ENCODE assay signal across 8 cellular contexts in the genomic region with DNA sequence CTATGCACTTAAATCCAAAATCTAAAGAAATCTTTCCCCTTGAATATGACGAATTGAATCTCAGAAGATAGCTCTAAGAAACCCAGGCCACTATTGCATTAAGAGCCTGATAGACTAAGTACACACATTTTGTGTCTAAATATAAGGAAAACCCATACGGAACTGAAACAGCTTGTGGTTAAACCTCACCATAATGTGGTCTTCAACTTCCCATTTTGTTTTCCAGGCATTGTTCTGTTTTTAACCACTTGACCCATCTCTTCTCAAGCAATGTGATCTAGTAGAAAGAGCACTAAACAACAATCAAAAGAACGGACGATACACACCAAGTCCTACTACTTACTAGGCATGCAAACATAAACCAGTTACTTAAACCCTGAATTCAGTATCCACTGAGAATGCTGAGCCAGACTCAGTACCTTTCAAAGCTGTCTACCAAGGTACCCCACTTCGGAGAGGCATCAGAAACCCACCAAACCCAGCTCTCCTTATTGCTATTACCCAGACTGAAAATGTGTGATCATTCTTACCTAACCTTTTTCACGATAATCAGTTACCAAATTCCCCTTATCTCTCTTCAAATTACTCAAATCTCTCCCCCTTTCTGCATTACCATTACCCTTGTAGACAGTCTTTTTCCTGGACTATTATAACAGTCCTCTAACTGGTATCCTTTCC. TPM values are rescaled to one million over a fixed set of nuclear protein-coding genes. Genes with fewer than 3 reads are reported as not detected.
DNase-seq lines count a peak whose midpoint lies in the region; ATAC-seq and TF ChIP-seq lines count a peak whose summit lies in the region.

No MANE protein-coding gene starts in this region.

- peak; percentile 80 for ATAC-seq in activated CD8-positive, alpha-beta T cell treated with anti-CD3 and anti-CD28 coated beads for 36 hours
- ATAC-seq in activated CD8-positive, alpha-beta T cell treated with anti-CD3 and anti-CD28 coated beads, Interleukin-2, amount 10 ng/mL, durations not matched to agents 7 days and 5 days: no peak
- peak; percentile 42 for ATAC-seq in HG02973 (IDR thresholded peaks at IDR 0.05; ENCODE audit: unreplicated experiment)
- peak; percentile 77 for ATAC-seq in stimulated activated naive CD8-positive, alpha-beta T cell treated with anti-CD3 and anti-CD28 coated beads, Interleukin-15, Interleukin-2, amounts not matched to agents 100 U/mL and 50 U/mL, for 24 hours

- no peaks in the 10 kb centered on the region for H3K9me3 ChIP-seq in colonic mucosa

- no peak overlapping the region for H3K9ac ChIP-seq in colonic mucosa (ENCODE audit: low read depth in 2 of 2, low read length in 2 of 2)

- no peaks in the 10 kb centered on the region for H3K4me1 ChIP-seq in colonic mucosa

- H3K4me3 Mint-ChIP-seq in activated CD8-positive, alpha-beta T cell treated with anti-CD3 and anti-CD28 coated beads for 36 hours: peak overlapping the region; percentile 13
- H3K4me3 Mint-ChIP-seq in activated CD8-positive, alpha-beta T cell treated with anti-CD3 and anti-CD28 coated beads, Interleukin-2, amount 10 ng/mL, durations not matched to agents 7 days and 5 days: no peak overlapping the region
- peak overlapping the region; percentile 9 for H3K4me3 Mint-ChIP-seq in T-helper 2 cell treated with Interferon-gamma antibody and Interleukin-4, amounts not matched to agents 5 μg/mL and 100 μg/mL, for 36 hours

- CTCF ChIA-PET in activated CD8-positive, alpha-beta T cell treated with anti-CD3 and anti-CD28 coated beads for 36 hours (lab: Charles Lee): interaction anchor here (1.0 to 2.1 kb wide), 5 partner anchors 11 to 189 kb away, joined by 4 to 7 read pairs (median 5); a partner anchor contains a TSS
- CTCF ChIA-PET in activated CD8-positive, alpha-beta T cell treated with anti-CD3 and anti-CD28 coated beads, Interleukin-2, amount 10 ng/mL, durations not matched to agents 7 days and 5 days (lab: Charles Lee): interaction anchor here (0.7 to 2.4 kb wide), 9 partner anchors 10 to 190 kb away, joined by 3 to 7 read pairs (median 3); no protein-coding TSS in a partner anchor

- H3K27me3 Mint-ChIP-seq in activated CD8-positive, alpha-beta T cell treated with anti-CD3 and anti-CD28 coated beads for 36 hours: no peaks in the 10 kb centered on the region
- H3K27me3 Mint-ChIP-seq in activated CD8-positive, alpha-beta T cell treated with anti-CD3 and anti-CD28 coated beads, Interleukin-2, amount 10 ng/mL, durations not matched to agents 7 days and 5 days (ENCODE audit: low read depth): no peaks in the 10 kb centered on the region
- H3K27me3 Mint-ChIP-seq in T-helper 2 cell treated with Interferon-gamma antibody and Interleukin-4, amounts not matched to agents 5 μg/mL and 100 μg/mL, for 36 hours (ENCODE audit: low read depth): peaks cover 8% of the 10 kb centered on the region

- DNase-seq in activated CD8-positive, alpha-beta T cell treated with anti-CD3 and anti-CD28 coated beads for 36 hours: peak; percentile 36
- DNase-seq in activated CD8-positive, alpha-beta T cell treated with anti-CD3 and anti-CD28 coated beads, Interleukin-2, amount 10 ng/mL, durations not matched to agents 7 days and 5 days: no peak
- DNase-seq in T-helper 2 cell treated with Interferon-gamma antibody and Interleukin-4, amounts not matched to agents 5 μg/mL and 100 μg/mL, for 36 hours (ENCODE audit: low spot score): peak; percentile 20
- peak; percentile 11 for DNase-seq in stimulated activated naive CD8-positive, alpha-beta T cell treated with anti-CD3 and anti-CD28 coated beads, Interleukin-15, Interleukin-2, amounts not matched to agents 100 U/mL and 50 U/mL, for 24 hours
- DNase-seq in DMS79 treated with DMSO at 0.1 percent for 48 hours (lab: John Stamatoyannopoulos, UW) (no peak), colonic mucosa (no peak), amniotic stem cell (lab: John Stamatoyannopoulos, UW) (no peak)

- no peak for TF ChIP-seq CTCF in activated CD8-positive, alpha-beta T cell treated with anti-CD3 and anti-CD28 coated beads for 36 hours (IDR thresholded peaks at IDR 0.05)
- no peak for TF ChIP-seq CTCF in colonic mucosa (IDR thresholded peaks at IDR 0.05)

- POLR2A ChIA-PET in activated CD8-positive, alpha-beta T cell treated with anti-CD3 and anti-CD28 coated beads for 36 hours (lab: Charles Lee): interaction anchor here (1.1 to 1.8 kb wide), 4 partner anchors 10 to 111 kb away, joined by 3 to 15 read pairs (median 4); a partner anchor contains a TSS
- POLR2A ChIA-PET in activated CD8-positive, alpha-beta T cell treated with anti-CD3 and anti-CD28 coated beads, Interleukin-2, amount 10 ng/mL, durations not matched to agents 7 days and 5 days (lab: Charles Lee): interaction anchor here (0.5 to 1.6 kb wide), 4 partner anchors 12 to 82 kb away, joined by 3 to 6 read pairs (median 4); a partner anchor contains a TSS

- intact Hi-C loops in activated CD8-positive, alpha-beta T cell treated with anti-CD3 and anti-CD28 coated beads for 36 hours (cut with micrococcal nuclease): no loop called here
- intact Hi-C loops in colonic mucosa (cut with DNase I): no loop called here

- peak overlapping the region; percentile 18 for H3K27ac Mint-ChIP-seq in activated CD8-positive, alpha-beta T cell treated with anti-CD3 and anti-CD28 coated beads for 36 hours
- H3K27ac Mint-ChIP-seq in activated CD8-positive, alpha-beta T cell treated with anti-CD3 and anti-CD28 coated beads, Interleukin-2, amount 10 ng/mL, durations not matched to agents 7 days and 5 days: no peak overlapping the region
- H3K27ac Mint-ChIP-seq in T-helper 2 cell treated with Interferon-gamma antibody and Interleukin-4, amounts not matched to agents 5 μg/mL and 100 μg/mL, for 36 hours: no peak overlapping the region

- H3K4me3 ChIP-seq in colonic mucosa: no peak overlapping the region

- H3K36me3 ChIP-seq in colonic mucosa: no peaks in the 10 kb centered on the region

- peaks cover 37% of the 10 kb centered on the region for H3K36me3 Mint-ChIP-seq in activated CD8-positive, alpha-beta T cell treated with anti-CD3 and anti-CD28 coated beads for 36 hours (ENCODE audit: low read depth)
- H3K36me3 Mint-ChIP-seq in activated CD8-positive, alpha-beta T cell treated with anti-CD3 and anti-CD28 coated beads, Interleukin-2, amount 10 ng/mL, durations not matched to agents 7 days and 5 days (ENCODE audit: low read depth): peaks cover 18% of the 10 kb centered on the region
- peaks cover 27% of the 10 kb centered on the region for H3K36me3 Mint-ChIP-seq in T-helper 2 cell treated with Interferon-gamma antibody and Interleukin-4, amounts not matched to agents 5 μg/mL and 100 μg/mL, for 36 hours (ENCODE audit: low read depth)

- peaks cover 66% of the 10 kb centered on the region for H3K4me1 Mint-ChIP-seq in activated CD8-positive, alpha-beta T cell treated with anti-CD3 and anti-CD28 coated beads for 36 hours (ENCODE audit: low read depth)
- peaks cover 20% of the 10 kb centered on the region for H3K4me1 Mint-ChIP-seq in activated CD8-positive, alpha-beta T cell treated with anti-CD3 and anti-CD28 coated beads, Interleukin-2, amount 10 ng/mL, durations not matched to agents 7 days and 5 days (ENCODE audit: low read depth)
- H3K4me1 Mint-ChIP-seq in T-helper 2 cell treated with Interferon-gamma antibody and Interleukin-4, amounts not matched to agents 5 μg/mL and 100 μg/mL, for 36 hours (ENCODE audit: low read depth): peaks cover 32% of the 10 kb centered on the region

- H3K9me3 Mint-ChIP-seq in activated CD8-positive, alpha-beta T cell treated with anti-CD3 and anti-CD28 coated beads for 36 hours: no peaks in the 10 kb centered on the region
- no peaks in the 10 kb centered on the region for H3K9me3 Mint-ChIP-seq in activated CD8-positive, alpha-beta T cell treated with anti-CD3 and anti-CD28 coated beads, Interleukin-2, amount 10 ng/mL, durations not matched to agents 7 days and 5 days (ENCODE audit: insufficient read depth)
- no peaks in the 10 kb centered on the region for H3K9me3 Mint-ChIP-seq in T-helper 2 cell treated with Interferon-gamma antibody and Interleukin-4, amounts not matched to agents 5 μg/mL and 100 μg/mL, for 36 hours

- no peaks in the 10 kb centered on the region for H3K27me3 ChIP-seq in colonic mucosa

- no peak overlapping the region for H3K27ac ChIP-seq in colonic mucosa

RNA-seq across cellular contexts. Expression of a gene that starts 12.8 kb away (rescaled TPM):
- total RNA-seq in activated CD8-positive, alpha-beta T cell treated with anti-CD3 and anti-CD28 coated beads for 36 hours: 10 to 100 TPM; 16.1 to 17.3 TPM
- total RNA-seq in activated CD8-positive, alpha-beta T cell treated with anti-CD3 and anti-CD28 coated beads, Interleukin-2, amount 10 ng/mL, durations not matched to agents 7 days and 5 days: 10 to 100 TPM; 10.3 to 12.1 TPM
- total RNA-seq in colonic mucosa: 10 to 100 TPM; 33.7 to 38.7 TPM

Comparison
In these comparisons a context has a peak if more than half of its experiments do, and no peak if none do; other contexts are left out.
1. DNase-seq: peak in activated CD8-positive, alpha-beta T cell treated with anti-CD3 and anti-CD28 coated beads for 36 hours (single experiment), T-helper 2 cell treated with Interferon-gamma antibody and Interleukin-4, amounts not matched to agents 5 μg/mL and 100 μg/mL, for 36 hours (single experiment) and stimulated activated naive CD8-positive, alpha-beta T cell treated with anti-CD3 and anti-CD28 coated beads, Interleukin-15, Interleukin-2, amounts not matched to agents 100 U/mL and 50 U/mL, for 24 hours (single experiment); none in activated CD8-positive, alpha-beta T cell treated with anti-CD3 and anti-CD28 coated beads, Interleukin-2, amount 10 ng/mL, durations not matched to agents 7 days and 5 days (single experiment), DMS79 treated with DMSO at 0.1 percent for 48 hours (single experiment), colonic mucosa (single experiment) and amniotic stem cell (single experiment).